ENCODE assay signal across 11 cellular contexts in genomic region chr13:85261757-85262346, GRCh38.
DNase-seq lines count a peak whose midpoint lies in the region; ATAC-seq, FAIRE-seq and TF ChIP-seq lines count a peak whose summit lies in the region.
"Had no signal": no experiment of that assay in that cellular context is flagged by ENCODE, and none has a peak within 500 bp of the region (broad histone marks: within the 10 kb centered on the region; RNA-seq: fewer than 3 reads in every experiment).

No MANE protein-coding gene starts in this region.

- no peak overlapping the region for H3K14ac ChIP-seq in mesenchymal stem cell (ENCODE audit: low read length in 2 of 2)

- H3K9me3 ChIP-seq in MM.1S (replicated peaks; ENCODE audit: insufficient read depth, low read length): no peaks in the 10 kb centered on the region
- H3K9me3 ChIP-seq in mesenchymal stem cell (ENCODE audit: control insufficient read depth, low read length): no peaks in the 10 kb centered on the region

- no peak overlapping the region for H2BK5ac ChIP-seq in mesenchymal stem cell (ENCODE audit: low read depth, low read length, poor library complexity, severe bottlenecking)

- no peak overlapping the region for H4K8ac ChIP-seq in mesenchymal stem cell (ENCODE audit: low read length)

- H4K91ac ChIP-seq in mesenchymal stem cell (ENCODE audit: low read length): no peak overlapping the region

- CTCF ChIA-PET in activated CD8-positive, alpha-beta T cell treated with anti-CD3 and anti-CD28 coated beads, Interleukin-2, amount 10 ng/mL, durations not matched to agents 7 days and 5 days (lab: Charles Lee): no interaction called here

- H3K4me1 Mint-ChIP-seq in GM23338: peaks cover 31% of the 10 kb centered on the region
- H3K4me1 Mint-ChIP-seq in activated CD8-positive, alpha-beta T cell treated with anti-CD3 and anti-CD28 coated beads, Interleukin-2, amount 10 ng/mL, durations not matched to agents 7 days and 5 days (ENCODE audit: low read depth): no peaks in the 10 kb centered on the region
- H3K4me1 Mint-ChIP-seq: activated T-helper 17 cell treated with anti-CD3 and anti-CD28 coated beads, Interleukin-2, amount 50 U/mL, for 72 hours; T-cell had no signal

- H3K36me3 ChIP-seq in GM23338 (ENCODE audit: insufficient read depth) (no peaks in the 10 kb centered on the region), MM.1S (replicated peaks; ENCODE audit: insufficient read depth, low read length) (no peaks in the 10 kb centered on the region), mesenchymal stem cell (ENCODE audit: control insufficient read depth in 1 of 2, insufficient read depth in 2 of 2, low read depth in 1 of 2, low read length in 2 of 2) (no peaks in the 10 kb centered on the region)

- peak; percentile 11 for DNase-seq in GM23338 (ENCODE audit: low spot score)
- DNase-seq in MM.1S: peak; percentile 44
- peak; percentile 33 for DNase-seq in mesenchymal stem cell
- DNase-seq in urothelium cell line (ENCODE audit: low spot score): no peak
- DNase-seq in COR-L47 (lab: John Stamatoyannopoulos, UW): no peak
- no peak for DNase-seq in activated CD8-positive, alpha-beta T cell treated with anti-CD3 and anti-CD28 coated beads, Interleukin-2, amount 10 ng/mL, durations not matched to agents 7 days and 5 days
- DNase-seq: stimulated activated naive CD8-positive, alpha-beta T cell treated with anti-CD3 and anti-CD28 coated beads, Interleukin-15, Interleukin-2, amounts not matched to agents 100 U/mL and 50 U/mL, for 24 hours; T-cell had no signal

- no peaks in the 10 kb centered on the region for H3K9me3 Mint-ChIP-seq in GM23338
- H3K9me3 Mint-ChIP-seq in activated CD8-positive, alpha-beta T cell treated with anti-CD3 and anti-CD28 coated beads, Interleukin-2, amount 10 ng/mL, durations not matched to agents 7 days and 5 days (ENCODE audit: insufficient read depth): peaks cover 3% of the 10 kb centered on the region

- H3K4me3 ChIP-seq in GM23338 (no peak overlapping the region), MM.1S (ENCODE audit: low read length) (no peak overlapping the region), WI38 (ENCODE audit: low read depth, low read length) (no peak overlapping the region), mesenchymal stem cell (ENCODE audit: insufficient read depth in 1 of 2, low read depth in 1 of 2, low read length in 2 of 2) (no peak overlapping the region)

- TF ChIP-seq CTCF in GM23338 (conservative IDR thresholded peaks at IDR 0.05; ENCODE audit: low read depth in 2 of 2): peak in 1 of 2 experiments; percentile 66; a peak in 3 of 4 replicates
- peak; percentile 50 for TF ChIP-seq CTCF in MM.1S (IDR thresholded peaks at IDR 0.05; ENCODE audit: low read length)
- TF ChIP-seq CTCF in WI38 (IDR thresholded peaks at IDR 0.05; ENCODE audit: low read depth, low read length): peak; percentile 31; the same call in 1 of the 2 replicates

- H3K9me2 ChIP-seq in GM23338 (ENCODE audit: insufficient read depth): no peaks in the 10 kb centered on the region
- H3K9me2 ChIP-seq in MM.1S (replicated peaks; ENCODE audit: insufficient read depth, low read length): no peaks in the 10 kb centered on the region

- H3K79me1 ChIP-seq in mesenchymal stem cell (replicated peaks; ENCODE audit: low read length, poor library complexity, severe bottlenecking): no peaks in the 10 kb centered on the region

- no peak overlapping the region; the same call in 1 of the 2 replicates for H3K27ac Mint-ChIP-seq in GM23338
- H3K27ac Mint-ChIP-seq in activated CD8-positive, alpha-beta T cell treated with anti-CD3 and anti-CD28 coated beads, Interleukin-2, amount 10 ng/mL, durations not matched to agents 7 days and 5 days: no peak overlapping the region
- H3K27ac Mint-ChIP-seq: activated T-helper 17 cell treated with anti-CD3 and anti-CD28 coated beads, Interleukin-2, amount 50 U/mL, for 72 hours; T-cell had no signal

- no peak overlapping the region for H3K4me2 ChIP-seq in GM23338
- no peak overlapping the region for H3K4me2 ChIP-seq in MM.1S (ENCODE audit: low read depth, low read length)
- no peak overlapping the region for H3K4me2 ChIP-seq in mesenchymal stem cell (ENCODE audit: low read length, poor library complexity, severe bottlenecking)

- no peak overlapping the region for H2BK12ac ChIP-seq in mesenchymal stem cell (ENCODE audit: low read length in 2 of 2)

- H2BK120ac ChIP-seq in mesenchymal stem cell (ENCODE audit: low read depth, low read length): no peak overlapping the region

- no peaks in the 10 kb centered on the region for H3K36me3 Mint-ChIP-seq in GM23338 (ENCODE audit: low read depth)
- no peaks in the 10 kb centered on the region for H3K36me3 Mint-ChIP-seq in activated CD8-positive, alpha-beta T cell treated with anti-CD3 and anti-CD28 coated beads, Interleukin-2, amount 10 ng/mL, durations not matched to agents 7 days and 5 days (ENCODE audit: low read depth)
- H3K36me3 Mint-ChIP-seq: T-cell had no signal

- H3K23ac ChIP-seq in mesenchymal stem cell (ENCODE audit: low read length in 2 of 2): no peak overlapping the region

- peaks cover 18% of the 10 kb centered on the region for H3K4me1 ChIP-seq in GM23338 (ENCODE audit: insufficient read depth)
- no peaks in the 10 kb centered on the region for H3K4me1 ChIP-seq in MM.1S (ENCODE audit: low read length)
- peaks cover 6% of the 10 kb centered on the region for H3K4me1 ChIP-seq in mesenchymal stem cell (ENCODE audit: control insufficient read depth, insufficient read depth, low read depth, low read length)

- H3K27me3 ChIP-seq in GM23338 (ENCODE audit: insufficient read depth): no peaks in the 10 kb centered on the region
- H3K27me3 ChIP-seq in MM.1S (replicated peaks; ENCODE audit: insufficient read depth, low read length): no peaks in the 10 kb centered on the region
- no peaks in the 10 kb centered on the region for H3K27me3 ChIP-seq in mesenchymal stem cell (ENCODE audit: control insufficient read depth in 1 of 2, insufficient read depth in 1 of 2, low read length in 2 of 2)

- H2AFZ ChIP-seq in GM23338: 0 out of 2 replicates have a peak overlapping the region, but pooled peaks have one; percentile 9
- no peak overlapping the region for H2AFZ ChIP-seq in MM.1S (ENCODE audit: low read length)
- H2AFZ ChIP-seq in mesenchymal stem cell (ENCODE audit: low read depth, low read length): no peak overlapping the region

- POLR2A ChIA-PET in activated CD8-positive, alpha-beta T cell treated with anti-CD3 and anti-CD28 coated beads, Interleukin-2, amount 10 ng/mL, durations not matched to agents 7 days and 5 days (lab: Charles Lee): no interaction called here

- no peak overlapping the region for H3K18ac ChIP-seq in mesenchymal stem cell (ENCODE audit: low read depth in 1 of 2, low read length in 2 of 2)

- no peaks in the 10 kb centered on the region for H3K79me2 ChIP-seq in GM23338 (replicated peaks; ENCODE audit: insufficient read depth)
- no peaks in the 10 kb centered on the region for H3K79me2 ChIP-seq in MM.1S (ENCODE audit: low read length)

- H3K4ac ChIP-seq in mesenchymal stem cell (ENCODE audit: low read depth in 1 of 2, low read length in 2 of 2): no peak overlapping the region

- no peak for ATAC-seq in GM23338
- no peak for ATAC-seq in activated CD8-positive, alpha-beta T cell treated with anti-CD3 and anti-CD28 coated beads, Interleukin-2, amount 10 ng/mL, durations not matched to agents 7 days and 5 days
- ATAC-seq: activated T-helper 17 cell treated with anti-CD3 and anti-CD28 coated beads, Interleukin-2, amount 50 U/mL, for 72 hours; stimulated activated naive CD8-positive, alpha-beta T cell treated with anti-CD3 and anti-CD28 coated beads, Interleukin-15, Interleukin-2, amounts not matched to agents 100 U/mL and 50 U/mL, for 24 hours; T-cell had no signal

- no peak overlapping the region for H2BK15ac ChIP-seq in mesenchymal stem cell (ENCODE audit: low read depth, poor library complexity, severe bottlenecking)

- H4K20me1 ChIP-seq in GM23338 (replicated peaks; ENCODE audit: insufficient read depth) (no peaks in the 10 kb centered on the region), MM.1S (ENCODE audit: insufficient read depth, low read length) (no peaks in the 10 kb centered on the region)

- H3K9ac ChIP-seq in MM.1S (ENCODE audit: low read length): no peak overlapping the region
- no peak overlapping the region for H3K9ac ChIP-seq in mesenchymal stem cell (ENCODE audit: low read length)

- H3F3A ChIP-seq in GM23338 (replicated peaks; ENCODE audit: low read depth): no peaks in the 10 kb centered on the region
- H3F3A ChIP-seq in MM.1S (ENCODE audit: insufficient read depth, low read length): no peaks in the 10 kb centered on the region

- WGBS in mesenchymal stem cell: no CpG with 5 or more reads among the region's 1 CpG

- FAIRE-seq in urothelium cell line (lab: Jason Lieb, UNC): no peak
- FAIRE-seq: GM12892 had no signal

- H2AK5ac ChIP-seq in mesenchymal stem cell (ENCODE audit: low read length, severe bottlenecking): no peak overlapping the region

- H3K4me3 Mint-ChIP-seq in GM23338: no peak overlapping the region
- no peak overlapping the region for H3K4me3 Mint-ChIP-seq in activated CD8-positive, alpha-beta T cell treated with anti-CD3 and anti-CD28 coated beads, Interleukin-2, amount 10 ng/mL, durations not matched to agents 7 days and 5 days
- H3K4me3 Mint-ChIP-seq: activated T-helper 17 cell treated with anti-CD3 and anti-CD28 coated beads, Interleukin-2, amount 50 U/mL, for 72 hours; T-cell had no signal

- no peak overlapping the region for H3K27ac ChIP-seq in GM23338 (ENCODE audit: low read depth)
- H3K27ac ChIP-seq in MM.1S (ENCODE audit: low read length): no peak overlapping the region
- H3K27ac ChIP-seq in mesenchymal stem cell (ENCODE audit: low read length, poor library complexity, severe bottlenecking): no peak overlapping the region

- peaks cover 2% of the 10 kb centered on the region for H3K27me3 Mint-ChIP-seq in GM23338 (ENCODE audit: insufficient read depth, low read depth, poor library complexity)
- H3K27me3 Mint-ChIP-seq in activated CD8-positive, alpha-beta T cell treated with anti-CD3 and anti-CD28 coated beads, Interleukin-2, amount 10 ng/mL, durations not matched to agents 7 days and 5 days (ENCODE audit: low read depth): no peaks in the 10 kb centered on the region
- H3K27me3 Mint-ChIP-seq: activated T-helper 17 cell treated with anti-CD3 and anti-CD28 coated beads, Interleukin-2, amount 50 U/mL, for 72 hours; T-cell had no signal

TF ChIP-seq in GM23338, 12 proteins besides CTCF, POLR2A, EP300 and RAD21 (continues in another document):
- TF ChIP-seq ZNF114 (CRISPR knock-in tag; IDR thresholded peaks at IDR 0.05) (no peak), POLR2AphosphoS5 (IDR thresholded peaks at IDR 0.05; ENCODE audit: low read depth) (no peak), STAT1 (IDR thresholded peaks at IDR 0.05; ENCODE audit: unreplicated experiment) (no peak)

Comparison
In these comparisons a context has a peak if more than half of its experiments do, and no peak if none do; other contexts are left out.
1. DNase-seq: peak in GM23338 (single experiment), MM.1S (single experiment) and mesenchymal stem cell (single experiment); none in urothelium cell line (single experiment), COR-L47 (single experiment) and activated CD8-positive, alpha-beta T cell treated with anti-CD3 and anti-CD28 coated beads, Interleukin-2, amount 10 ng/mL, durations not matched to agents 7 days and 5 days (single experiment).